Comparison of ENCODE assay signal across 20 cellular contexts in the genomic region with DNA sequence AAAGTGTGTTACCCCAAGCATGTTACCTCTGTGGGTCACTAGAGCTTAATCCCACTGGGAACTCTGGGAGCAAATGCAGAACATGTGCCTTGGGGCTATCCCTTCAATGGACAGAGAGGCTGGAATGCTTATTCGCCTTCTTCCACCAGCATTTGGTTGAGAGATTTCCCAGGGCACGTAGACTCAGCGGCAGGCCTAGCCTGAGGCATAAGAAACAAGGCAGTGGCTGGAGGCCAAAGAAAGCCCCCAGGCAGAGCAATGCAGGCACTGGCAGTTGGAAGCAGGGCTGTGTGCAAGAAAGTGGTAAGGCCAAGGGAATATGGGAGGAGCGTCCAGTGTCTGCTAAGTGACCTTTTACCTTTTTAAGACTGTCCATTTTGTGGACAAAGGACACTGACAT.
"Had no signal": no experiment of that assay in that cellular context is flagged by ENCODE, and none has a peak within 500 bp of the region (broad histone marks: within the 10 kb centered on the region; RNA-seq: fewer than 3 reads in every experiment).

No MANE protein-coding gene starts in this region.

- H3K4me2 ChIP-seq: hepatocyte, neural progenitor cell had no signal

- H3K27me3 ChIP-seq: hepatocyte, neural progenitor cell, pancreas, right lobe of liver, suprapubic skin, thyroid gland, upper lobe of left lung, uterus had no signal

- H3K4me3 Mint-ChIP-seq: natural killer cell treated with Interleukin-12 subunit alpha and Interleukin-12 subunit beta and Interleukin-15 and Interleukin-18, amount 100 ng/mL, for 72 hours; neural progenitor cell; stimulated activated effector memory CD8-positive, alpha-beta T cell treated with anti-CD3 and anti-CD28 coated beads, Interleukin-12 subunit alpha, Interleukin-12 subunit beta, amount 100 ng/mL, for 72 hours had no signal

- H2AFZ ChIP-seq: hepatocyte, neural progenitor cell had no signal

- H3K36me3 ChIP-seq: neural progenitor cell, pancreas, prostate gland, right lobe of liver, suprapubic skin, thyroid gland, upper lobe of left lung, uterus had no signal

- H3K4me1 Mint-ChIP-seq: neural progenitor cell; stimulated activated effector memory CD8-positive, alpha-beta T cell treated with anti-CD3 and anti-CD28 coated beads, Interleukin-12 subunit alpha, Interleukin-12 subunit beta, amount 100 ng/mL, for 72 hours had no signal

- DNase-seq: effector memory CD4-positive, alpha-beta T cell; kidney glomerular epithelial cell; mammary epithelial cell; midbrain; occipital lobe; pancreas; right lobe of liver; stimulated activated CD4-positive, alpha-beta T cell treated with anti-CD3 and anti-CD28 coated beads, Interleukin-4, amount 100 ng/mL, for 1 hour; stimulated activated CD8-positive, alpha-beta memory T cell treated with anti-CD3 and anti-CD28 coated beads, Interleukin-4, amount 100 ng/mL, for 48 hours; stimulated activated naive CD8-positive, alpha-beta T cell treated with anti-CD3 and anti-CD28 coated beads, Interleukin-15, Interleukin-2, amounts not matched to agents 100 U/mL and 50 U/mL, for 24 hours; thyroid gland; upper lobe of left lung; uterus had no signal

- H3K4me3 ChIP-seq: hepatocyte, neural progenitor cell, pancreas, prostate gland, right lobe of liver, suprapubic skin, thyroid gland, upper lobe of left lung, uterus had no signal

- ATAC-seq: esophagus mucosa; natural killer cell treated with Interleukin-12 subunit alpha and Interleukin-12 subunit beta and Interleukin-15 and Interleukin-18, amount 100 ng/mL, for 72 hours; pancreas; right lobe of liver; stimulated activated effector memory CD8-positive, alpha-beta T cell treated with anti-CD3 and anti-CD28 coated beads, Interleukin-12 subunit alpha, Interleukin-12 subunit beta, amount 100 ng/mL, for 72 hours; stimulated activated naive CD8-positive, alpha-beta T cell treated with anti-CD3 and anti-CD28 coated beads, Interleukin-15, Interleukin-2, amounts not matched to agents 100 U/mL and 50 U/mL, for 24 hours had no signal

- H3K27me3 Mint-ChIP-seq: natural killer cell treated with Interleukin-12 subunit alpha and Interleukin-12 subunit beta and Interleukin-15 and Interleukin-18, amount 100 ng/mL, for 72 hours had no signal

- H3K27ac Mint-ChIP-seq: natural killer cell treated with Interleukin-12 subunit alpha and Interleukin-12 subunit beta and Interleukin-15 and Interleukin-18, amount 100 ng/mL, for 72 hours; neural progenitor cell; stimulated activated effector memory CD8-positive, alpha-beta T cell treated with anti-CD3 and anti-CD28 coated beads, Interleukin-12 subunit alpha, Interleukin-12 subunit beta, amount 100 ng/mL, for 72 hours had no signal

- H3K4me1 ChIP-seq: neural progenitor cell, prostate gland, right lobe of liver, suprapubic skin, upper lobe of left lung, uterus had no signal

- H3K9me3 ChIP-seq: pancreas, prostate gland, right lobe of liver, suprapubic skin, thyroid gland, upper lobe of left lung, uterus had no signal

- H3K27ac ChIP-seq: hepatocyte, neural progenitor cell, pancreas, prostate gland, right lobe of liver, suprapubic skin, thyroid gland, upper lobe of left lung, uterus had no signal

- H3K79me2 ChIP-seq: hepatocyte had no signal

- H3K36me3 Mint-ChIP-seq: stimulated activated effector memory CD8-positive, alpha-beta T cell treated with anti-CD3 and anti-CD28 coated beads, Interleukin-12 subunit alpha, Interleukin-12 subunit beta, amount 100 ng/mL, for 72 hours had no signal

- H3K9ac ChIP-seq: neural progenitor cell had no signal
